ENCODE assay signal across 17 cellular contexts in the genomic region with DNA sequence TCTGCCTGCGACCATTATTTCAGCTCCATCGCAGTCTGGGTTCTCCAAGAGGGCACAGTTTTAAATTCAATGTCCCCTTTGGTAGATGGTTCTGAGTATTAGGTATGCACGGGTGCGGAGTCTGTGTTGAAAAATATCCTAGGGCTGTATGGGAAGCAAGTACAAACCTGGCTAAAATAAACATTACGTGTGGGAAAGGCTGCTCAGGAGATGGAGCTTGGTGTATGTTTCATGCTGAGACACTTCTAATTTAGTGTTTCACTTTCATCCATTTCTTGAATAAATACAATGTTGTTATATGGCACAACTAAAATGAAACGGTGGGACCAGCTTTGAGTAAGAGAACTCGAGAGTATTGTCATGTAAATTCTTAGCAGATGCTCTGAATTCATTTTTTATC.
"Had no signal": no experiment of that assay in that cellular context is flagged by ENCODE, and none has a peak within 500 bp of the region (broad histone marks: within the 10 kb centered on the region; RNA-seq: fewer than 3 reads in every experiment).

No MANE protein-coding gene starts in this region.

- H3K36me3 Mint-ChIP-seq: activated naive CD8-positive, alpha-beta T cell; natural killer cell; stimulated activated naive B cell treated with anti-CD40 and anti-IgM and Interleukin-4, amounts not matched to agents 10 μg/mL and 1 μg/mL and 100 μg/mL, for 72 hours had no signal

- H3K27ac Mint-ChIP-seq: activated naive CD8-positive, alpha-beta T cell; natural killer cell; stimulated activated naive B cell treated with anti-CD40 and anti-IgM and Interleukin-4, amounts not matched to agents 10 μg/mL and 1 μg/mL and 100 μg/mL, for 72 hours had no signal

- ATAC-seq: left lobe of liver; natural killer cell; right lobe of liver; stimulated activated naive B cell treated with anti-CD40 and anti-IgM and Interleukin-4, amounts not matched to agents 10 μg/mL and 1 μg/mL and 100 μg/mL, for 72 hours had no signal

- H3K4me1 Mint-ChIP-seq: natural killer cell; stimulated activated naive B cell treated with anti-CD40 and anti-IgM and Interleukin-4, amounts not matched to agents 10 μg/mL and 1 μg/mL and 100 μg/mL, for 72 hours had no signal

- H3K4me3 Mint-ChIP-seq: activated naive CD8-positive, alpha-beta T cell; natural killer cell; stimulated activated naive B cell treated with anti-CD40 and anti-IgM and Interleukin-4, amounts not matched to agents 10 μg/mL and 1 μg/mL and 100 μg/mL, for 72 hours had no signal

- DNase-seq: activated CD4-positive, alpha-beta T cell treated with anti-CD3 and anti-CD28 coated beads for 1 hour; activated CD4-positive, alpha-beta T cell treated with anti-CD3 and anti-CD28 coated beads, Interleukin-2, amount 50 U/mL, for 48 hours; activated T-cell treated with anti-CD3 and anti-CD28 coated beads, Interleukin-2, amount 50 U/mL, for 48 hours; anterior cingulate cortex; caudate nucleus; effector CD4-positive, alpha-beta T cell; natural killer cell; occipital lobe; right lobe of liver; stimulated activated CD4-positive, alpha-beta T cell treated with anti-CD3 and anti-CD28 coated beads, Interleukin-1b, Interleukin-23, amount 100 ng/mL, for 48 hours; stimulated activated naive B cell treated with anti-CD40 and anti-IgM and Interleukin-4, amounts not matched to agents 10 μg/mL and 1 μg/mL and 100 μg/mL, for 72 hours; substantia nigra; transverse colon had no signal

- H3K4me3 ChIP-seq: coronary artery, prostate gland, right lobe of liver, transverse colon had no signal
